Comparison of ENCODE assay signal across 8 cellular contexts in the genomic region with DNA sequence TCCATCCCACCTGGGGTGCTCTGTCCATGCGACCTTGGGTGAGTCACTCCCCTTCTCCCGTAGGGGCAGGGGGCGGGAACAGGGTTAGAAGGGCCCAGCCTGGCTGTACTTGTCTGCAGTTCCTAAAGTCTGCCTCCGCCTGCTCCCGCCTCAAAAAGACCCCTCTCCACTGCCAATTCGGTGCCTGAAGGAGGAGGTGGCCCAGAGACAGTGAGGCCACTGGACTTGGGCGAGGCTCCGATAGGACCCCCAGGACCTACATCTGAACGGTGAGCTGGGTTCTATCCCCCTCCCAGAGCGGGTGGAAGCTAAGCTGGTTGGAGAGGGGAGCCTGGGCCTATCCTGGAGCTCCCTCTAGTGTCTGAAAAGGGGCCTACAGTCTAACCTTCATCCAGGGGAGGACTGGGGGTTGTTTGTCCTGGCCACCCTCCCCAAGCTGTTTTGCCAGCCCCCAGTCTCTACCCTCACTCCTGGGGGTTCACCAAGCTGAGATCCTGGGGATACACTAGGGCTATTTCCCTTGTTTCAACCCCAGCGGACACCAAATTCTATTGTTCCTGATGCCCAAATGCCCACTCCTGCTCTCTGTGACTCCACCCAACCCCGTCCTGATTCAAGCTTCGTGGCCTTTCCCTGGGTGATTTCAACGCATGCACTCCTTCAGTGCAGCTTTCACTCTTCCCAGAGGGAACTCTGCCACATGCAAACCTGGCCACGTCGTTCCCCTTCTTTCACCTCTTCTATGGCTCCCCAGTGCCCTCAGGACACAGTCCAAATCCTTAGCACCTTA. TPM values are rescaled to one million over a fixed set of nuclear protein-coding genes. Genes with fewer than 3 reads are reported as not detected.
A peak's percentile ranks its signal among the peaks of the same experiment; 100 is the strongest.
DNase-seq lines count a peak whose midpoint lies in the region; ATAC-seq and TF ChIP-seq lines count a peak whose summit lies in the region.

No MANE protein-coding gene starts in this region.

- no peaks in the 10 kb centered on the region for H3K4me1 ChIP-seq in colonic mucosa

- DNase-seq in GM10266 (ENCODE audit: extremely low spot score) (peak; percentile 86), NCI-H345 treated with DMSO at 0.1 percent for 48 hours (lab: John Stamatoyannopoulos, UW; ENCODE audit: unreplicated experiment) (peak; percentile 60), colonic mucosa (peak; percentile 68), medulla oblongata (ENCODE audit: extremely low spot score) (peak; percentile 78)
- DNase-seq in activated CD4-positive, alpha-beta T cell treated with anti-CD3 and anti-CD28 coated beads for 4 hours = peak; percentile 61 to 79
- peak; percentile 15 to 42 for DNase-seq in stimulated activated CD8-positive, alpha-beta memory T cell treated with anti-CD3 and anti-CD28 coated beads, Interleukin-4, amount 100 ng/mL, for 4 hours (ENCODE audit: low read depth in 2 of 2, low spot score in 1 of 2)

- no peaks in the 10 kb centered on the region for H3K36me3 ChIP-seq in colonic mucosa

- no peak overlapping the region for H3K9ac ChIP-seq in colonic mucosa (ENCODE audit: low read depth in 2 of 2, low read length in 2 of 2)

- ATAC-seq in HG02870 (IDR thresholded peaks at IDR 0.05; ENCODE audit: unreplicated experiment) (peak; percentile 62), HG03095 (IDR thresholded peaks at IDR 0.05; ENCODE audit: unreplicated experiment) (no peak)

- H3K27ac ChIP-seq in colonic mucosa = no peak overlapping the region

- H3K27me3 ChIP-seq in colonic mucosa = no peaks in the 10 kb centered on the region

- H3K9me3 ChIP-seq in colonic mucosa = no peaks in the 10 kb centered on the region

- H3K4me3 ChIP-seq in colonic mucosa = no peak overlapping the region

- intact Hi-C loops in colonic mucosa (cut with DNase I) = loop anchor here (5.0 to 10.0 kb wide), 2 partner anchors 125 to 268 kb away; no protein-coding TSS in a partner anchor

- TF ChIP-seq CTCF in GM10266 (IDR thresholded peaks at IDR 0.05; ENCODE audit: control insufficient read depth, insufficient read depth, low read depth, missing control alignments) (peak; percentile 88), colonic mucosa (IDR thresholded peaks at IDR 0.05) (peak; percentile 95)

RNA-seq across cellular contexts. Expression of a gene that starts 6.1 kb away (rescaled TPM):
- total RNA-seq in colonic mucosa = 1 to 10 TPM in 1 of 2 donors, under 1 TPM in 1; 0.69 to 2.4 TPM

Comparison
In these comparisons a context has a peak if more than half of its experiments do, and no peak if none do; other contexts are left out.
1. DNase-seq: peak in every context shown above with its lines; median percentile 86 in GM10266; 78 in medulla oblongata; 70 in activated CD4-positive, alpha-beta T cell treated with anti-CD3 and anti-CD28 coated beads for 4 hours; 68 in colonic mucosa; 60 in NCI-H345 treated with DMSO at 0.1 percent for 48 hours; 28 in stimulated activated CD8-positive, alpha-beta memory T cell treated with anti-CD3 and anti-CD28 coated beads, Interleukin-4, amount 100 ng/mL, for 4 hours.